8 cellular contexts compared by ENCODE assay signal in the genomic region with DNA sequence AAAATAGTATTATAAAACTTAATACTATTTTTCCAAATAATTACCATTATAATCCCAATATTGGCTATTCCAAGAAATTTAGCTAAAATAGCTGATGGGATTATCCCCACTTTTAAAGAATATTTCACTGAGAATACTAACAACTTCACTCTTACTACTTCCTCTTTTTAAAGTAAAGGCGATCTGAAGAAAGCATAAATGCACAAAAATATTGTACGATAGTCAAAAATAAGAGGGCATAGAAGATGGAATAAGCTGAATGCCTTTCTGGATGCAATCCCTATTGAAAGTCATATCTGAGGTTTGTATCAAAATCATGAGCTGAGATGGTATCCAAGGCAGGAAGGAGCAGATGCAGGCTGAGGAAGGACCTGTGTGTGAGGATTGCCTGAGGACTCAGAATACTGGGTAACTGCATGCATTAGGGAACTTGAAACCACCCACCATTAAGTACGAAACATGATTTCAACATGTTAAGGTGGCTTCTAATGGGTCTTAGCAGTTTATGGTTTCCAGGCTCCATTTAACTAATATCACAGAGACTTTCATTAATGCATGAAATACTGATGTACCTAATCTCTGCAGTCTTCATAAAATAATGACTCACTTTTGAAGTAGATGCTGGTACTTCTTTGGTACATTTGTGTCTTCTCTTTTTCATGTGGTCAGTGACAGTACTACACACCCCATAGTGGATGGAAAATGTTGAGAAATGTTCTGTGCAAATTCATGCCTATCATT. TPM values are rescaled to one million over a fixed set of nuclear protein-coding genes. Genes with fewer than 3 reads are reported as not detected.
DNase-seq lines count a peak whose midpoint lies in the region; ATAC-seq and TF ChIP-seq lines count a peak whose summit lies in the region.

No MANE protein-coding gene starts in this region.

- no peaks in the 10 kb centered on the region for H3K9me3 ChIP-seq in esophagus squamous epithelium
- no peaks in the 10 kb centered on the region for H3K9me3 ChIP-seq in testis

- TF ChIP-seq POLR2A in esophagus squamous epithelium (IDR thresholded peaks at IDR 0.05) = no peak
- no peak for TF ChIP-seq POLR2A in testis (IDR thresholded peaks at IDR 0.05)

- 65 to 81% methylated on average over 3 of the region's 3 CpGs for WGBS in esophagus squamous epithelium, 2 donors
- 93 to 94% methylated on average over 3 of the region's 3 CpGs for WGBS in testis, 2 donors

- H3K4me3 ChIP-seq in esophagus squamous epithelium (no peak overlapping the region), testis (no peak overlapping the region)

- no peaks in the 10 kb centered on the region for H3K4me1 Mint-ChIP-seq in endothelial cell (ENCODE audit: unreplicated experiment)

- H3K36me3 ChIP-seq in esophagus squamous epithelium (no peaks in the 10 kb centered on the region), testis (ENCODE audit: low read depth, missing control alignments) (no peaks in the 10 kb centered on the region)

- H3K27ac ChIP-seq in esophagus squamous epithelium (peak overlapping the region in 1 of 4 donors; percentile 47), testis (no peak overlapping the region)

- intact Hi-C loops in esophagus squamous epithelium (cut with DNase I) = no loop called here
- intact Hi-C loops in testis (cut with DNase I; ENCODE audit: low total_unique reads) = no loop called here

- H3K4me3 Mint-ChIP-seq in endothelial cell (ENCODE audit: unreplicated experiment) = no peak overlapping the region

- H3K4me1 ChIP-seq in esophagus squamous epithelium = peaks cover 0 to 7% (median 7%) of the 10 kb centered on the region in 3 donors
- no peaks in the 10 kb centered on the region for H3K4me1 ChIP-seq in testis

- no peaks in the 10 kb centered on the region for H3K36me3 Mint-ChIP-seq in endothelial cell (ENCODE audit: low read depth, unreplicated experiment)

- DNase-seq in Kasumi-1 (lab: John Stamatoyannopoulos, UW) (peak; percentile 65 to 70), endothelial cell (ENCODE audit: low spot score) (no peak), ureter (ENCODE audit: low spot score) (no peak), esophagus squamous epithelium (lab: John Stamatoyannopoulos, UW) (no peak), testis (no peak)
- no peak for DNase-seq in stimulated activated CD8-positive, alpha-beta memory T cell treated with anti-CD3 and anti-CD28 coated beads, Interleukin-4, amount 100 ng/mL, for 48 hours

- peaks cover 1% of the 10 kb centered on the region for H3K27me3 Mint-ChIP-seq in endothelial cell (ENCODE audit: unreplicated experiment)

- ATAC-seq in GM21723 (IDR thresholded peaks at IDR 0.05; ENCODE audit: unreplicated experiment) = peak; percentile 48

- no peaks in the 10 kb centered on the region for H3K9me3 Mint-ChIP-seq in endothelial cell (ENCODE audit: unreplicated experiment)

- H3K27me3 ChIP-seq in esophagus squamous epithelium (no peaks in the 10 kb centered on the region), testis (no peaks in the 10 kb centered on the region)

- no peak overlapping the region for H3K27ac Mint-ChIP-seq in endothelial cell (ENCODE audit: unreplicated experiment)

- TF ChIP-seq CTCF in GM12874 (IDR thresholded peaks at IDR 0.05; ENCODE audit: insufficient read depth, low read depth, low read length) (peak; percentile 34; the same call in 1 of the 2 replicates), endothelial cell (IDR thresholded peaks at IDR 0.05; ENCODE audit: unreplicated experiment) (peak; percentile 56), esophagus squamous epithelium (IDR thresholded peaks at IDR 0.05) (peak in 3 of 6 experiments; percentile 25 to 30 (median 28)), testis (IDR thresholded peaks at IDR 0.05) (no peak)

RNA-seq across cellular contexts. Expression of a gene that starts 29.6 kb away (rescaled TPM):
- total RNA-seq in endothelial cell (ENCODE audit: unreplicated experiment) (not detected), ureter (50.0 TPM), esophagus squamous epithelium (10 to 100 TPM in 3 of 4 donors, 1 to 10 TPM in 1; 7.4 to 55.9 (median 22.6) TPM), testis (10 to 100 TPM; 17.2 to 69.5 TPM)
- 3.9 TPM for polyA plus RNA-seq in testis (ENCODE audit: insufficient read depth, low read depth, low replicate concordance)

Comparison
In these comparisons a context has a peak if more than half of its experiments do, and no peak if none do; other contexts are left out.
1. CTCF ChIP-seq: peak in GM12874 (single experiment) and endothelial cell (single experiment); none in testis (0 of 3).
2. DNase-seq: peak in Kasumi-1 (2 of 2); none in endothelial cell (single experiment), stimulated activated CD8-positive, alpha-beta memory T cell treated with anti-CD3 and anti-CD28 coated beads, Interleukin-4, amount 100 ng/mL, for 48 hours (single experiment), ureter (single experiment), esophagus squamous epithelium (single experiment) and testis (single experiment).